13 cellular contexts compared by ENCODE assay signal in the genomic region with DNA sequence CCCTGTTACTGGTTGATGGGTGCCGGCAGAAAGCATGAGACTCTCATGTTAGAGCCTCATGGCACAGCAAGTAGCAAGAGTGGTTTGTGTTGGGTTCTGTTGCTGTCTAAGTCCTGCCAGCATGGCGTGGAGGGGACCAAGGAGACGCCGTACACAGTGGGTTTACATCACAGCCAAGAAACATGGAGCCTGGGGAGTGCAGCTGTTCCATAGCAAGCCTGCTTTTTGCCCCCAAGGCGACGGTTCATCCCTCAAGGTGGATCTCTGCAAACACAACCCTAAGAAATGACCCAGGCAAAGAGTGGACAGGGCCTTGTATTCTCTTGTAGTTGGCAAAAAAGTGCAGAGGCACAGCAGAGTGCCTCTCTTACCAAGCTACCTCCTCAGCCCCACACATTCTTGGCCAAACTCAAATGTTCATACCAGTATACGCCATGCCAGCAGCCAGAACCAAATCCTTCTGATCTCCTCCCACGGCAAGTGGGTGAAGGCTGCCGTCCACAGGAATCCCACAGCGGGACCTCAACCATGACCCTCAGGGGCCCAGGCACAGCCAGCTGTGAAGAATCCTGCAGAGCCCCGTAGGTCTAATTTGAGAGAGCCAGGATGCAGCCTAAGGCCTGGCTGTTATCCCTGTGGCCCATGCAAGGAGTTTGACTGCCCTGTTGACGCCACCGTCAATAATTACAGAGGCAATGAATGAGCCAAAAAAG. TPM values are rescaled to one million over a fixed set of nuclear protein-coding genes. Genes with fewer than 3 reads are reported as not detected.
"Had no signal": no experiment of that assay in that cellular context is flagged by ENCODE, and none has a peak within 500 bp of the region (broad histone marks: within the 10 kb centered on the region; RNA-seq: fewer than 3 reads in every experiment).

No MANE protein-coding gene starts in this region.

- H3K9me3 ChIP-seq: SJCRH30 had no signal

- H3K27me3 Mint-ChIP-seq: activated B cell treated with CpG ODN at 0.5 μM for 24 hours; stimulated activated naive CD8-positive, alpha-beta T cell treated with anti-CD3 and anti-CD28 coated beads, Interleukin-15, Interleukin-2, amounts not matched to agents 100 ng/mL and 50 ng/mL, for 24 hours had no signal

- DNase-seq: activated B cell treated with CpG ODN at 0.5 μM for 24 hours; activated CD4-positive, alpha-beta T cell treated with anti-CD3 and anti-CD28 coated beads, Interleukin-2, amount 50 U/mL, for 48 hours; activated naive CD4-positive, alpha-beta T cell treated with Interleukin-2 at 50 U/mL for 16 hours; anterior cingulate cortex; brain microvascular endothelial cell; cerebellar nuclear complex; effector CD8-positive, alpha-beta T cell; foreskin keratinocyte; naive B cell; SJCRH30; SW 1271 had no signal

- ATAC-seq: foreskin keratinocyte had no signal

- H3K27ac ChIP-seq: brain microvascular endothelial cell, foreskin keratinocyte, SJCRH30 had no signal

- H3K27ac Mint-ChIP-seq: activated B cell treated with CpG ODN at 0.5 μM for 24 hours; activated T-helper 1 cell treated with anti-CD3 and anti-CD28 coated beads, Interleukin-12 subunit alpha, Interleukin-12 subunit beta, Interleukin-2, Interleukin-4 antibody, amounts not matched to agents 30 ng/mL and 10 ng/mL and 1 ng/mL, durations not matched to agents 14 hours and 24 hours and 36 hours; naive B cell; stimulated activated naive CD8-positive, alpha-beta T cell treated with anti-CD3 and anti-CD28 coated beads, Interleukin-15, Interleukin-2, amounts not matched to agents 100 ng/mL and 50 ng/mL, for 24 hours had no signal

- H3K4me3 ChIP-seq: SJCRH30 had no signal

- H3K36me3 ChIP-seq: brain microvascular endothelial cell had no signal

- H3K4me1 ChIP-seq: foreskin keratinocyte, SJCRH30 had no signal

- H3K27me3 ChIP-seq: brain microvascular endothelial cell, SJCRH30 had no signal

- H3K4me3 Mint-ChIP-seq: activated B cell treated with CpG ODN at 0.5 μM for 24 hours; activated T-helper 1 cell treated with anti-CD3 and anti-CD28 coated beads, Interleukin-12 subunit alpha, Interleukin-12 subunit beta, Interleukin-2, Interleukin-4 antibody, amounts not matched to agents 30 ng/mL and 10 ng/mL and 1 ng/mL, durations not matched to agents 14 hours and 24 hours and 36 hours; naive B cell; stimulated activated naive CD8-positive, alpha-beta T cell treated with anti-CD3 and anti-CD28 coated beads, Interleukin-15, Interleukin-2, amounts not matched to agents 100 ng/mL and 50 ng/mL, for 24 hours had no signal

- H3K4me1 Mint-ChIP-seq: activated B cell treated with CpG ODN at 0.5 μM for 24 hours, naive B cell had no signal

RNA-seq across cellular contexts. Expression of a gene that starts 19.0 kb away (rescaled TPM):
- total RNA-seq: foreskin keratinocyte had no signal
- polyA plus RNA-seq: foreskin keratinocyte had no signal
